35 cellular contexts compared by ENCODE assay signal in the genomic region with DNA sequence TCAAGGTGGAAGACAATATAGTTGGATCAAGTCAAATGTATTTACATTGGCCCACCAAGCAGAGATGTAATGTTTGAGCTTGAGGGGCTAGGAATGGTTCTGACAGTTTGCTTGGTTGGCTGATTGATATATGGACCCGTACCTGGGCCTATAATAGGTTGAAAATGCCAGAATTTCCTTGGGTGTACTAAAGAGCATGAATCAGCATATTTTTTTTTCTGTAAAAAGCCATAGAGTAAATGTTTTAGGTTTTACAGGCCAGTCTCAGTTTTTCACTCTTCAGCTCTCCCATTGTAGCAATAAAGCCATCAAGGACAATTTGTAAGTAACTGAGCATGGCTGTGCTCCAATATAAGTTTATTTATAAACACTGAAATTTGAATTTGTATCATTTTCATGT. TPM values are rescaled to one million over a fixed set of nuclear protein-coding genes. Genes with fewer than 3 reads are reported as not detected.
"Had no signal": no experiment of that assay in that cellular context is flagged by ENCODE, and none has a peak within 500 bp of the region (broad histone marks: within the 10 kb centered on the region; RNA-seq: fewer than 3 reads in every experiment).

No MANE protein-coding gene starts in this region.

- DNase-seq: activated B cell treated with CpG ODN at 0.5 μM for 24 hours; activated CD4-positive, alpha-beta memory T cell treated with anti-CD3 and anti-CD28 coated beads for 36 hours; activated CD4-positive, alpha-beta T cell treated with anti-CD3 and anti-CD28 coated beads for 4 hours; activated CD4-positive, alpha-beta T cell treated with anti-CD3 and anti-CD28 coated beads, Interleukin-2, amount 10 ng/mL, durations not matched to agents 24 days and 14 days; activated CD4-positive, alpha-beta T cell treated with anti-CD3 and anti-CD28 coated beads, Interleukin-2, amount 50 U/mL, for 1 hour; activated CD4-positive, alpha-beta T cell treated with anti-CD3 and anti-CD28 coated beads, Interleukin-2, amount 50 U/mL, for 4 hours; activated CD4-positive, CD25-positive, alpha-beta regulatory T cell treated with anti-CD3 and anti-CD28 coated beads, Interleukin-2, amount 50 U/mL, for 72 hours; activated CD8-positive, alpha-beta memory T cell treated with anti-CD3 and anti-CD28 coated beads, Interleukin-2, amount 50 U/mL, for 4 hours; activated CD8-positive, alpha-beta T cell treated with anti-CD3 and anti-CD28 coated beads for 36 hours; activated effector memory CD4-positive, alpha-beta T cell treated with Interleukin-2 at 50 U/mL for 16 hours; activated gamma-delta T cell; activated naive CD4-positive, alpha-beta T cell treated with anti-CD3 and anti-CD28 coated beads, Interleukin-2, amount 10 ng/mL, durations not matched to agents 7 days and 5 days; activated naive CD4-positive, alpha-beta T cell treated with Interleukin-2 at 50 U/mL for 16 hours; activated naive CD8-positive, alpha-beta T cell treated with anti-CD3 and anti-CD28 coated beads, Interleukin-2, amount 10 ng/mL, durations not matched to agents 7 days and 5 days; activated naive CD8-positive, alpha-beta T cell treated with anti-CD3 and anti-CD28 coated beads, Interleukin-2, amount 50 U/mL, for 24 hours; activated T-cell treated with anti-CD3 and anti-CD28 coated beads for 4 hours; activated T-cell treated with anti-CD3 and anti-CD28 coated beads, Interleukin-2, amount 50 U/mL, for 1 hour; activated T-cell treated with anti-CD3 and anti-CD28 coated beads, Interleukin-2, amount 50 U/mL, for 4 hours; activated T-cell treated with anti-CD3 and anti-CD28 coated beads, Interleukin-2, amount 50 U/mL, for 72 hours; amygdala; anterior cingulate cortex; caudate nucleus; cerebellar nuclear complex; T-helper 2 cell; T-helper 9 cell had no signal

- H3K27me3 ChIP-seq: ascending aorta, cardiac muscle cell had no signal

- H3K4me3 ChIP-seq: ascending aorta, cardiac muscle cell had no signal

- H3K27ac ChIP-seq: ascending aorta, cardiac muscle cell, VCaP had no signal

- FAIRE-seq: bronchial epithelial cell, TTC549 had no signal

- H3K4me1 ChIP-seq: ascending aorta had no signal

- ATAC-seq: activated CD8-positive, alpha-beta T cell treated with anti-CD3 and anti-CD28 coated beads for 36 hours; activated naive CD8-positive, alpha-beta T cell treated with anti-CD3 and anti-CD28 coated beads, Interleukin-2, amount 50 U/mL, for 24 hours; activated T-cell treated with anti-CD3 and anti-CD28 coated beads, Interleukin-2, amount 50 U/mL, for 4 hours; activated T-cell treated with anti-CD3 and anti-CD28 coated beads, Interleukin-2, amount 50 U/mL, for 72 hours had no signal

- H3K36me3 ChIP-seq: ascending aorta, cardiac muscle cell had no signal

- H3K9me3 ChIP-seq: ascending aorta had no signal

RNA-seq across cellular contexts. Expression of a gene that starts 38.3 kb away (rescaled TPM):
- total RNA-seq: activated CD8-positive, alpha-beta memory T cell treated with anti-CD3 and anti-CD28 coated beads for 36 hours; activated T-helper 2 cell treated with anti-CD3 and anti-CD28 coated beads, Interferon-gamma antibody, Interleukin-2, Interleukin-4, amounts not matched to agents 10 μg/mL and 5 μg/mL and 100 μg/mL, durations not matched to agents 14 hours and 24 hours and 36 hours; ascending aorta; bronchial epithelial cell; chondrocyte had no signal

RNA-seq across cellular contexts. Expression of a gene that starts 42.8 kb away (rescaled TPM):
- total RNA-seq: activated CD8-positive, alpha-beta memory T cell treated with anti-CD3 and anti-CD28 coated beads for 36 hours; activated naive CD8-positive, alpha-beta T cell treated with anti-CD3 and anti-CD28 coated beads, Interleukin-2, amount 10 ng/mL, durations not matched to agents 7 days and 5 days; activated T-helper 1 cell treated with anti-CD3 and anti-CD28 coated beads, Interleukin-12 subunit alpha, Interleukin-12 subunit beta, Interleukin-2, Interleukin-4 antibody, amounts not matched to agents 30 ng/mL and 10 ng/mL and 1 ng/mL, durations not matched to agents 14 hours and 24 hours and 36 hours; bronchial epithelial cell had no signal

RNA-seq across cellular contexts. Expression of a gene that starts 46.5 kb away (rescaled TPM):
- total RNA-seq: activated B cell treated with CpG ODN at 0.5 μM for 24 hours; activated CD8-positive, alpha-beta memory T cell treated with anti-CD3 and anti-CD28 coated beads for 36 hours; activated T-helper 1 cell treated with anti-CD3 and anti-CD28 coated beads, Interleukin-12 subunit alpha, Interleukin-12 subunit beta, Interleukin-2, Interleukin-4 antibody, amounts not matched to agents 30 ng/mL and 10 ng/mL and 1 ng/mL, durations not matched to agents 14 hours and 24 hours and 36 hours; bronchial epithelial cell had no signal

RNA-seq across cellular contexts. Expression of a gene that starts 47.2 kb away (rescaled TPM):
- total RNA-seq: activated B cell treated with CpG ODN at 0.5 μM for 24 hours; activated CD4-positive, alpha-beta T cell treated with anti-CD3 and anti-CD28 coated beads, Interleukin-2, amount 10 ng/mL, durations not matched to agents 24 days and 14 days; activated CD8-positive, alpha-beta memory T cell treated with anti-CD3 and anti-CD28 coated beads for 36 hours; activated CD8-positive, alpha-beta T cell treated with anti-CD3 and anti-CD28 coated beads for 36 hours; activated naive CD8-positive, alpha-beta T cell treated with anti-CD3 and anti-CD28 coated beads, Interleukin-2, amount 10 ng/mL, durations not matched to agents 7 days and 5 days; activated T-cell treated with anti-CD3 and anti-CD28 coated beads, Interleukin-2, amount 50 U/mL, for 4 hours; activated T-cell treated with anti-CD3 and anti-CD28 coated beads, Interleukin-2, amount 50 U/mL, for 72 hours; activated T-helper 1 cell treated with anti-CD3 and anti-CD28 coated beads, Interleukin-12 subunit alpha, Interleukin-12 subunit beta, Interleukin-2, Interleukin-4 antibody, amounts not matched to agents 30 ng/mL and 10 ng/mL and 1 ng/mL, durations not matched to agents 14 hours and 24 hours and 36 hours; activated T-helper 2 cell treated with anti-CD3 and anti-CD28 coated beads, Interferon-gamma antibody, Interleukin-2, Interleukin-4, amounts not matched to agents 10 μg/mL and 5 μg/mL and 100 μg/mL, durations not matched to agents 14 hours and 24 hours and 36 hours; ascending aorta; bronchial epithelial cell; cardiac muscle cell; chondrocyte had no signal
- polyA plus RNA-seq: adipose tissue, cardiac muscle cell had no signal
